In the genomic region with DNA sequence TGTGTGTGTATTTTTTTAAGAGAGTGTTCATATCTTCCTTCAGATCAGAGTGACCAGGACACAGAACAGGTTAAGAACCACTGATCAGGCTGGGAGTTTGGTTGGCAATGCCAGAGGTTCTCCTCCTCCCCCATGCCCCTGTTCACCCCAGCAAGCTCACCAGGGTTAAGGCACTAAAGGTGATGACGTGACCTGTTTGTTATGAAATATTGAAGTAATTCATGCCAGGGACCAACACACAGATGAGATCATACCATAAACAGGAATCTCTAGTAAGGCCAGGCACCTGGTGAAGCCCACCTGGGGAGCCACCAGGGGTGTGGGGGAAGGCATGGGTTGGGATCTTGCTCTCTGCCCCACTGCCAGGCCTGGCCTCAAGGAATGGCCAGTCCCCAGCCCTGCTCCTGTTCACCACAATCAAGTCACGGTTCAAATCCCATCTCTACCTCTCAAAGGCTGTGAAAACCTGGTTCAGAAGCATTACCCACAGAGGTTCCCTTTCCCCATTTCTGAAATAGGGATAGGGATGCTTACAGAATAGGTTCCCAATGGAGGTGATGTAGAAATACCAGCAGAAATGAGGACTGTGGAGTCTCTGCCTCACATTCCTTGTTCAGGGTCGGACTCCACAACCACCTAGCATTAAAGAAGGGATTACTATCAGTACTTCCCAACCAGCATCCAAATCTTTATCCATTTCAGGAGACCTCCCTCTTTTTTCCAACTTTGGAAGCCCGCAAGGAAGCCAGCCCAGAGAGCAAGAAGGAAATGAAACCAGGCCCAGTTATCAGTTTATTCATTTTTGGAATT, we compare ENCODE assay signal across 8 cellular contexts. TPM values are rescaled to one million over a fixed set of nuclear protein-coding genes. Genes with fewer than 3 reads are reported as not detected.
A peak's percentile ranks its signal among the peaks of the same experiment; 100 is the strongest.
DNase-seq lines count a peak whose midpoint lies in the region; ATAC-seq, FAIRE-seq and TF ChIP-seq lines count a peak whose summit lies in the region.

No MANE protein-coding gene starts in this region.

- no peak for ATAC-seq in left lung
- ATAC-seq in upper lobe of left lung (ENCODE audit: low FRiP score in 2 of 2): no peak
- ATAC-seq in HG03097 (IDR thresholded peaks at IDR 0.05; ENCODE audit: low FRiP score, unreplicated experiment): no peak
- ATAC-seq in HG03045 (IDR thresholded peaks at IDR 0.05; ENCODE audit: unreplicated experiment): no peak

- H3K4me1 ChIP-seq in BLaER1 (peaks cover 70% of the 10 kb centered on the region), left lung (peaks cover 47 to 78% of the 10 kb centered on the region in 2 donors), upper lobe of left lung (peaks cover 39 to 81% (median 57%) of the 10 kb centered on the region in 4 donors)

- H4K20me1 ChIP-seq in BLaER1: peaks cover 29% of the 10 kb centered on the region

- H3K9me3 ChIP-seq in BLaER1 (no peaks in the 10 kb centered on the region), left lung (no peaks in the 10 kb centered on the region), upper lobe of left lung (no peaks in the 10 kb centered on the region)

- TF ChIP-seq CTCF in left lung (IDR thresholded peaks at IDR 0.05) (no peak), upper lobe of left lung (IDR thresholded peaks at IDR 0.05) (no peak)

- WGBS in upper lobe of left lung, 2 donors: 47 to 59% methylated on average over 4 of the region's 4 CpGs

- DNase-seq in HT1080 (ENCODE audit: low read depth): peak; percentile 65
- no peak for DNase-seq in left lung
- no peak for DNase-seq in upper lobe of left lung
- no peak for DNase-seq in urothelium cell line (ENCODE audit: low spot score)

- intact Hi-C loops in left lung (cut with DNase I): no loop called here

- peak overlapping the region; percentile 95 for H3K4me3 ChIP-seq in BLaER1
- H3K4me3 ChIP-seq in left lung: peak overlapping the region; percentile 89
- peak overlapping the region; percentile 1 to 90 (median 66) for H3K4me3 ChIP-seq in upper lobe of left lung

- no peak for FAIRE-seq in urothelium cell line (lab: Jason Lieb, UNC)

- H3K27me3 ChIP-seq in BLaER1 (no peaks in the 10 kb centered on the region), left lung (peaks cover 0 to 60% of the 10 kb centered on the region in 2 donors), upper lobe of left lung (no peaks in the 10 kb centered on the region)

- H3K9ac ChIP-seq in BLaER1: peak overlapping the region; percentile 97

- peaks cover 26% of the 10 kb centered on the region for H3K36me3 ChIP-seq in BLaER1
- peaks cover 0 to 3% of the 10 kb centered on the region in 2 donors for H3K36me3 ChIP-seq in left lung
- H3K36me3 ChIP-seq in upper lobe of left lung: peaks cover 0 to 21% (median 0%) of the 10 kb centered on the region in 4 donors

- TF ChIP-seq POLR2A in upper lobe of left lung (IDR thresholded peaks at IDR 0.05): no peak

- H3K4me2 ChIP-seq in BLaER1: peak overlapping the region; percentile 96

- H3K27ac ChIP-seq in BLaER1: peak overlapping the region; percentile 87
- H3K27ac ChIP-seq in angular gyrus (ENCODE audit: low read depth, low read length): peak overlapping the region; percentile 75
- peak overlapping the region; percentile 95 to 96 for H3K27ac ChIP-seq in left lung
- peak overlapping the region; percentile 92 to 97 (median 94) for H3K27ac ChIP-seq in upper lobe of left lung

- no peak for TF ChIP-seq EP300 in upper lobe of left lung (IDR thresholded peaks at IDR 0.05)

RNA-seq across cellular contexts. Expression of a gene that starts 2.4 kb away (rescaled TPM):
- total RNA-seq in HT1080 (2014; rRNA removed; shearing (Covaris generic)): 334 and 359 TPM in 2 replicates
- 215 and 283 TPM in 2 replicates for polyA plus RNA-seq in HT1080 (2015; cell fraction: cytosol; rRNA removed)
- polyA plus RNA-seq in HT1080 (2015; cell fraction: nucleus; rRNA removed): 171 and 175 TPM in 2 replicates
- total RNA-seq in left lung (100 to 1,000 TPM; 125 to 129 TPM), upper lobe of left lung (100 to 1,000 TPM in 4 of 6 donors, 10 to 100 TPM in 2; 75.4 to 269 (median 135) TPM)

RNA-seq across cellular contexts. Expression of a gene that starts 25.8 kb away (rescaled TPM):
- total RNA-seq in HT1080 (2014; rRNA removed; shearing (Covaris generic)): 4.3 and 5.6 TPM in 2 replicates
- 1.4 TPM in 2 replicates for polyA plus RNA-seq in HT1080 (2015; cell fraction: cytosol; rRNA removed)
- polyA plus RNA-seq in HT1080 (2015; cell fraction: nucleus; rRNA removed): 1.9 TPM in 2 replicates
- total RNA-seq in left lung: 1 to 10 TPM; 3.2 to 4.3 TPM
- 1 to 10 TPM in 5 of 6 donors, under 1 TPM in 1; 0.69 to 1.9 (median 1.1) TPM for total RNA-seq in upper lobe of left lung
